In the genomic region with DNA sequence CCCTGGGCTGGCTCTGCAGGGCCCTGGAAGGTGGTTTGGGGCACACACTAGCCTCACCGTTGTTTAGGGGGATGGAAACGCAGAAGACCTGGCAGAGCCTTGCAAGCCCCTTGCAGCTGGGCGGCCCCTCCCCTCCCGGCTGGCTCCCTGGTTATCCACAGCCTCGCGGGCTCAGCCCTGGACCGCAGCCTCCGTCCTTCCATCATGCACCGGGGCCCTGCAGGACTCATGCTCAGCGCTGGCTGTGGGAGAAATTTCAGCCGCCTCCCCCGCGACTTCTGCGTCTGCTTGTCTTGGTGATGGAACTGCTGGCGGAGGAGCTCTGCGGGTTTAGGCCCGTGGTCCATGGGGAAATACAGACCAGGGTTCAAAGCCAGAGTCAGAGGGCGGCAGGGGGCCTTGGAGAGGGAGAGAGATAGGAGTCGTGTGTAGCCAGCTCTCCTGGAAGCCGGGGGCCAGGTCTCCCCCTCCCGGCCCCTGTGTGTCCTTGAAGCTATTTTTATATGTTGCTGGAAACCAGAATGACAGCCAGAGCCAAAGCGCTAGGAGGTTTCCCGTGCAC, we compare ENCODE assay signal across 11 cellular contexts.
DNase-seq lines count a peak whose midpoint lies in the region; ATAC-seq and TF ChIP-seq lines count a peak whose summit lies in the region.
"Had no signal": no experiment of that assay in that cellular context is flagged by ENCODE, and none has a peak within 500 bp of the region (broad histone marks: within the 10 kb centered on the region; RNA-seq: fewer than 3 reads in every experiment).

No MANE protein-coding gene starts in this region.

- no peaks in the 10 kb centered on the region for H3K9me3 ChIP-seq in aorta (ENCODE audit: control insufficient read depth, low read length)

- no peaks in the 10 kb centered on the region for H3K4me1 ChIP-seq in aorta (ENCODE audit: control insufficient read depth in 1 of 2, insufficient read depth in 2 of 2, low read length in 2 of 2)

- H3K4me3 Mint-ChIP-seq in nephron, result peak overlapping the region in 1 of 3 experiments; percentile 40
- H3K4me3 Mint-ChIP-seq: type B pancreatic cell had no signal

- H3K27ac Mint-ChIP-seq in nephron, result peak overlapping the region; percentile 84
- H3K27ac Mint-ChIP-seq: type B pancreatic cell had no signal

- no peaks in the 10 kb centered on the region for H3K27me3 ChIP-seq in aorta (ENCODE audit: control insufficient read depth in 1 of 2, insufficient read depth in 2 of 2, low read length in 1 of 2)

- H3K9me3 Mint-ChIP-seq in nephron, result peaks cover under 1% of the 10 kb centered on the region

- H3K27ac ChIP-seq in aorta (ENCODE audit: low read depth in 1 of 2, low read length in 2 of 2), result peak overlapping the region in 1 of 2 donors; percentile 81

- peaks cover 11% of the 10 kb centered on the region for H3K27me3 Mint-ChIP-seq in nephron (ENCODE audit: low read depth)

- no peaks in the 10 kb centered on the region for H3K36me3 Mint-ChIP-seq in nephron (ENCODE audit: low read depth)
- H3K36me3 Mint-ChIP-seq: type B pancreatic cell had no signal

- 2 to 5% methylated on average over 23 of the region's 23 CpGs for WGBS in aorta, 2 donors

- H3K36me3 ChIP-seq in aorta (ENCODE audit: control insufficient read depth in 1 of 2, insufficient read depth in 2 of 2, low read length in 1 of 2), result no peaks in the 10 kb centered on the region

- DNase-seq in activated effector memory CD4-positive, alpha-beta T cell treated with anti-CD3 and anti-CD28 coated beads, Interleukin-2, amount 50 U/mL, for 16 hours, result peak; percentile 59
- no peak for DNase-seq in activated effector memory CD4-positive, alpha-beta T cell treated with Interleukin-2 at 50 U/mL for 16 hours
- peak; percentile 47 for DNase-seq in fibroblast of villous mesenchyme (ENCODE audit: low read depth)
- peak; percentile 86 to 91 for DNase-seq in aorta
- DNase-seq in NCI-H1105 treated with DMSO at 0.1 percent for 48 hours (lab: John Stamatoyannopoulos, UW), result no peak
- no peak for DNase-seq in iPS-NIHi7 (ENCODE audit: extremely low spot score)
- DNase-seq: effector CD4-positive, alpha-beta T cell; NCI-H2081 had no signal

- ATAC-seq in aorta (ENCODE audit: low FRiP score) (peak; percentile 73), GM21423 (IDR thresholded peaks at IDR 0.05; ENCODE audit: unreplicated experiment) (no peak)

- H3K4me3 ChIP-seq in fibroblast of villous mesenchyme (ENCODE audit: low read depth, low read length), result no peak overlapping the region
- no peak overlapping the region for H3K4me3 ChIP-seq in aorta (ENCODE audit: low read length in 2 of 2)

- no peak for TF ChIP-seq CTCF in fibroblast of villous mesenchyme (IDR thresholded peaks at IDR 0.05; ENCODE audit: insufficient read depth, low read depth, low read length)
- TF ChIP-seq CTCF in nephron (IDR thresholded peaks at IDR 0.05; ENCODE audit: unreplicated experiment in 3 of 3), result no peak

- intact Hi-C loops in aorta (cut with DNase I), result loop anchor here (2.0 to 5.0 kb wide), 3 partner anchors 52 to 78 kb away; no protein-coding TSS in a partner anchor

- peaks cover 43% of the 10 kb centered on the region for H3K4me1 Mint-ChIP-seq in nephron

Comparison
In these comparisons a context has a peak if more than half of its experiments do, and no peak if none do; other contexts are left out.
1. DNase-seq: peak in activated effector memory CD4-positive, alpha-beta T cell treated with anti-CD3 and anti-CD28 coated beads, Interleukin-2, amount 50 U/mL, for 16 hours (single experiment), fibroblast of villous mesenchyme (single experiment) and aorta (2 of 2); none in activated effector memory CD4-positive, alpha-beta T cell treated with Interleukin-2 at 50 U/mL for 16 hours (single experiment), NCI-H1105 treated with DMSO at 0.1 percent for 48 hours (single experiment) and iPS-NIHi7 (single experiment).